ENCODE assay signal across 12 cellular contexts in genomic region chr3:52070724-52071621, GRCh38. TPM values are rescaled to one million over a fixed set of nuclear protein-coding genes. Genes with fewer than 3 reads are reported as not detected.
DNase-seq lines count a peak whose midpoint lies in the region; ATAC-seq and TF ChIP-seq lines count a peak whose summit lies in the region.
"Had no signal": no experiment of that assay in that cellular context is flagged by ENCODE, and none has a peak within 500 bp of the region (broad histone marks: within the 10 kb centered on the region; RNA-seq: fewer than 3 reads in every experiment).

No MANE protein-coding gene starts in this region.

- H3K27ac ChIP-seq in thoracic aorta: peak overlapping the region; percentile 87 to 91
- H3K27ac ChIP-seq: VCaP had no signal

- H3K27ac Mint-ChIP-seq in mesothelial cell of epicardium: peak overlapping the region; percentile 78

- no peaks in the 10 kb centered on the region for H3K9me3 Mint-ChIP-seq in mesothelial cell of epicardium

- peaks cover 14 to 22% of the 10 kb centered on the region in 2 donors for H3K4me1 ChIP-seq in thoracic aorta (ENCODE audit: control insufficient read depth in 1 of 2, low read depth in 2 of 2)

- no peak for TF ChIP-seq CTCF in mesothelial cell of epicardium (IDR thresholded peaks at IDR 0.05; ENCODE audit: unreplicated experiment)
- TF ChIP-seq CTCF in thoracic aorta (IDR thresholded peaks at IDR 0.05): peak; percentile 20

- no peaks in the 10 kb centered on the region for H3K9me3 ChIP-seq in thoracic aorta

- no peaks in the 10 kb centered on the region for H3K36me3 ChIP-seq in thoracic aorta

- H3K36me3 Mint-ChIP-seq in mesothelial cell of epicardium: no peaks in the 10 kb centered on the region

- no peaks in the 10 kb centered on the region for H3K27me3 ChIP-seq in thoracic aorta (replicated peaks; ENCODE audit: insufficient read depth)

- no peak overlapping the region for H3K4me3 ChIP-seq in thoracic aorta

- peak; percentile 11 for DNase-seq in SK-MEL-5 (ENCODE audit: low read depth, low spot score)
- peak; percentile 66 for DNase-seq in dermis blood vessel endothelial cell
- no peak for DNase-seq in mesothelial cell of epicardium (ENCODE audit: low spot score in 2 of 2, unreplicated experiment in 2 of 2)
- no peak for DNase-seq in thoracic aorta (ENCODE audit: low spot score)
- no peak for DNase-seq in activated CD4-positive, CD25-positive, alpha-beta regulatory T cell treated with anti-CD3 and anti-CD28 coated beads, Interleukin-2, amount 50 U/mL, for 72 hours
- DNase-seq: DMS 273 treated with DMSO at 0.1 percent for 48 hours; NCI-H1436 treated with DMSO at 0.1 percent for 48 hours; stimulated activated CD4-positive, alpha-beta T cell treated with anti-CD3 and anti-CD28 coated beads, Interleukin-15, amount 100 ng/mL, for 24 hours; stimulated activated naive CD4-positive, alpha-beta T cell had no signal

- peaks cover 50% of the 10 kb centered on the region for H3K4me1 Mint-ChIP-seq in mesothelial cell of epicardium

- no peak overlapping the region for H3K4me3 Mint-ChIP-seq in mesothelial cell of epicardium

- in situ Hi-C loops in SK-MEL-5 (cut with HindIII; ENCODE audit: low pct_unique_long_range_greater_than_20kb, low sequenced_read_pairs): no loop called here

- ATAC-seq in thoracic aorta (ENCODE audit: insufficient number of reproducible peaks, low FRiP score, low read depth) (peak; percentile 64), GM18858 (IDR thresholded peaks at IDR 0.05; ENCODE audit: unreplicated experiment) (no peak), HG03025 (IDR thresholded peaks at IDR 0.05; ENCODE audit: low FRiP score, unreplicated experiment) (no peak)

- H3K27me3 Mint-ChIP-seq in mesothelial cell of epicardium (ENCODE audit: low read depth): no peaks in the 10 kb centered on the region

RNA-seq across cellular contexts. Expression of gene DUSP7, which starts 14.6 kb away (rescaled TPM):
- 11.9 and 12.6 TPM in 2 replicates for total RNA-seq in SK-MEL-5 (2014; rRNA removed; shearing (Covaris generic))
- polyA plus RNA-seq in SK-MEL-5 (2015; cell fraction: cytosol; rRNA removed): 23.2 and 29.6 TPM in 2 replicates
- polyA plus RNA-seq in SK-MEL-5 (2015; cell fraction: nucleus; rRNA removed): 11.9 and 12.2 TPM in 2 replicates
- total RNA-seq in dermis blood vessel endothelial cell (8.0 and 10.8 TPM in 2 replicates), mesothelial cell of epicardium (32.0 to 34.6 TPM (median 32.2 TPM) in 3 replicates), thoracic aorta (10 to 100 TPM; 41.1 to 42.2 TPM)

Comparison
In these comparisons a context has a peak if more than half of its experiments do, and no peak if none do; other contexts are left out.
1. DNase-seq: peak in SK-MEL-5 (single experiment) and dermis blood vessel endothelial cell (single experiment); none in mesothelial cell of epicardium (0 of 2), thoracic aorta (single experiment) and activated CD4-positive, CD25-positive, alpha-beta regulatory T cell treated with anti-CD3 and anti-CD28 coated beads, Interleukin-2, amount 50 U/mL, for 72 hours (single experiment).